Comparison of ENCODE assay signal across 8 cellular contexts in genomic region chr15:101206173-101206572, GRCh38. TPM values are rescaled to one million over a fixed set of nuclear protein-coding genes. Genes with fewer than 3 reads are reported as not detected.
DNase-seq lines count a peak whose midpoint lies in the region; ATAC-seq lines count a peak whose summit lies in the region.

No MANE protein-coding gene starts in this region.

- DNase-seq in activated CD8-positive, alpha-beta memory T cell treated with anti-CD3 and anti-CD28 coated beads for 4 hours (ENCODE audit: low read depth in 2 of 2): peak; percentile 61 to 88
- DNase-seq in fibroblast of gingiva (ENCODE audit: low read depth) (peak; percentile 28), DMS153 treated with DMSO at 0.1 percent for 48 hours (lab: John Stamatoyannopoulos, UW; ENCODE audit: unreplicated experiment) (no peak), Right ventricle myocardium superior (no peak), SW 1271 (lab: John Stamatoyannopoulos, UW) (no peak), NCI-H345 treated with DMSO at 0.1 percent for 48 hours (lab: John Stamatoyannopoulos, UW; ENCODE audit: unreplicated experiment) (no peak)
- DNase-seq in stimulated activated CD8-positive, alpha-beta memory T cell treated with anti-CD3 and anti-CD28 coated beads, Interleukin-12 subunit alpha, Interleukin-12 subunit beta, amount 100 ng/mL, for 24 hours (ENCODE audit: extremely low read depth): peak; percentile 63

- intact Hi-C loops in Right ventricle myocardium superior (cut with DNase I): no loop called here

- ATAC-seq in HG02885 (IDR thresholded peaks at IDR 0.05; ENCODE audit: poor library complexity, unreplicated experiment) (peak; percentile 56), Right ventricle myocardium superior (ENCODE audit: poor library complexity) (no peak)

RNA-seq across cellular contexts. Expression of gene CHSY1, which starts 45.7 kb away (rescaled TPM):
- 12.7 TPM for total RNA-seq in Right ventricle myocardium superior

Comparison
In these comparisons a context has a peak if more than half of its experiments do, and no peak if none do; other contexts are left out.
1. DNase-seq: peak in activated CD8-positive, alpha-beta memory T cell treated with anti-CD3 and anti-CD28 coated beads for 4 hours (2 of 2), fibroblast of gingiva (single experiment) and stimulated activated CD8-positive, alpha-beta memory T cell treated with anti-CD3 and anti-CD28 coated beads, Interleukin-12 subunit alpha, Interleukin-12 subunit beta, amount 100 ng/mL, for 24 hours (single experiment); none in DMS153 treated with DMSO at 0.1 percent for 48 hours (single experiment), Right ventricle myocardium superior (single experiment), SW 1271 (0 of 2) and NCI-H345 treated with DMSO at 0.1 percent for 48 hours (single experiment).